23 cellular contexts compared by ENCODE assay signal in the genomic region with DNA sequence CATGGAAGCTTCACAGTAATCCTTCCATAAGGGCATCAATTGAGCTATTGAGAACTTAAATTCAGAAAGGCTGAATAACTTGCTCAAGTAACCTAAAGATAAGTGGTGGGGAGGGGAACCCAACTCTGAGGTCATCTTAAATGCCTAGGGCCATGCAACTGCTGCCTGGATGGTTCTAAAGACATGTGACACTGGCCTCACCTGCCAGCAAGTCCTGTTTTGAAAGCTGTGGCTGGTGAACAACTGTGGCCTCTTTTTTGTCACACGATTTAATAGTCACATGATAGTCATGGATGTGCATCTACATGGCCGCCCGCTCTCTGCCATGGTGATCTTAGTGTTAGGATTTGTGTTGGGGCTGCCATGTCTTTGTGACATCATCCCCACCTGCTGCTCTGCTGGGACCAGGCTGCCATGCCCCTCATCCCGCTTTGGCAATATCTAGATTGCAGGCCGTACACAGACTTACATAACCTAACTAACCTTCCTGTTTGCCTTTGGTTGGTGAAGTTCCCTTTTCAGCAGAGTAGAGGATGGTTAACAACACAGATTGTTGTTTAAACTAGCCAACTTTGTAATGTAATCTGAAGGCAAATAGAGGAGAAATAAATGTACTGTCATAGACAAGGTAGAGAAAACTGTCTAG.
"Had no signal": no experiment of that assay in that cellular context is flagged by ENCODE, and none has a peak within 500 bp of the region (broad histone marks: within the 10 kb centered on the region; RNA-seq: fewer than 3 reads in every experiment).

No MANE protein-coding gene starts in this region.

- H3K4me1 Mint-ChIP-seq: IgD-negative memory B cell, T-cell had no signal

- H3K27ac ChIP-seq: HL-60, KMS-11 had no signal

- H3K4me3 ChIP-seq: K562 had no signal

- H3K36me3 Mint-ChIP-seq: IgD-negative memory B cell, T-cell had no signal

- H3K9me3 ChIP-seq: SK-N-SH had no signal

- H3K27ac Mint-ChIP-seq: IgD-negative memory B cell, T-cell had no signal

- ATAC-seq: K562, T-cell had no signal

- H3K4me3 Mint-ChIP-seq: IgD-negative memory B cell, T-cell had no signal

- H3K4me2 ChIP-seq: KMS-11, SK-N-SH had no signal

- H3K9ac ChIP-seq: KMS-11, SK-N-SH had no signal

- DNase-seq: Kasumi-1, MM.1S, NCI-H1092 treated with DMSO at 0.1 percent for 48 hours, NCI-H1436, NCI-H187, NCI-H2029, NCI-H2081 treated with DMSO at 0.1 percent for 48 hours, NCI-H2171 treated with DMSO at 0.1 percent for 48 hours, NCI-H345, NCI-H446 treated with DMSO at 0.1 percent for 48 hours, NCI-H510A treated with DMSO at 0.1 percent for 48 hours, NCI-H526, NCI-H774, Right ventricle myocardium superior, RPMI8226, SIG-M5, SK-N-SH, SW 1271, T-cell had no signal
